14 cellular contexts compared by ENCODE assay signal in the genomic region with DNA sequence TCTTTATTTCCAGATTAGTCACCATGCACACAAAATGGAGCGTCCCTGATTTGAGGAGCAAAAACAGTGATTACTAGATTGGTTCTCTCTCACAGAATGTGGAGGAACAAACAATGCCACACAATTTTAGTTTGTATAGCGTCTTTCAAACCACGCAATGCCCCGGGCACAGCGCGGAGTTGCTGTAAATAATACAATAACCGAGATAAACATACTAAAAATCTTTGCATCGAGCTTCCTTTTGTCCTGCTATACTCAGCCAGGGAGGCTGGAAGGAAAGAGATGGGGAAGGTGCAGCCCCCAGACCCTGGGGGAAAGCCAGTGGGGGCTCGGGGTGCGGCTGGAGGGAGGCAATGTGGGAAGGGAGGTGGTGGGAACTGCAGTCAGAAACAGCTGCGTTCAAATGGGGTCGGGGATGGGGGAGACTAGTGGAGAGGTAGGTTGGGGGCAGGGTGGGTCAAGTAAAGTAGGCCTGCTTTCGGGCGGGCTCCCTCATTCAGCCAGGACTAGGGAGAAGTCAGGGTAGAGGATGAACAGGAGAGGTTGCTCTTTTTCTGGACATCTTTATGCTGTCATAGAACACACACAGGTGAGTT.
A peak's percentile ranks its signal among the peaks of the same experiment; 100 is the strongest.
DNase-seq lines count a peak whose midpoint lies in the region; TF ChIP-seq lines count a peak whose summit lies in the region.
"Had no signal": no experiment of that assay in that cellular context is flagged by ENCODE, and none has a peak within 500 bp of the region (broad histone marks: within the 10 kb centered on the region; RNA-seq: fewer than 3 reads in every experiment).

No MANE protein-coding gene starts in this region.

- peak overlapping the region; percentile 48 for H2AK5ac ChIP-seq in neuronal stem cell (ENCODE audit: low read depth, low read length)

- H3K4me3 ChIP-seq in neuronal stem cell (ENCODE audit: low read length in 2 of 2) (no peak overlapping the region), vagina (no peak overlapping the region)
- H3K4me3 ChIP-seq: GM23338 had no signal

- TF ChIP-seq POLR2A in vagina (IDR thresholded peaks at IDR 0.05) = no peak

- no peaks in the 10 kb centered on the region for H3K79me1 ChIP-seq in neuronal stem cell (ENCODE audit: low read depth, low read length)

- no peak overlapping the region for H3K14ac ChIP-seq in neuronal stem cell (ENCODE audit: low read length)

- no peak overlapping the region for H2AFZ ChIP-seq in neuronal stem cell (ENCODE audit: low read length)
- H2AFZ ChIP-seq: GM23338 had no signal

- H3K23ac ChIP-seq in neuronal stem cell (ENCODE audit: low read depth, low read length, poor library complexity) = no peak overlapping the region

- no peak overlapping the region for H3K9ac ChIP-seq in neuronal stem cell (ENCODE audit: low read depth, low read length, poor library complexity)

- no peak overlapping the region for H3K18ac ChIP-seq in neuronal stem cell (ENCODE audit: low read length)

- H2BK15ac ChIP-seq in neuronal stem cell (ENCODE audit: low read length) = no peak overlapping the region

- H2BK12ac ChIP-seq in neuronal stem cell (ENCODE audit: low read length) = no peak overlapping the region

- no CpG with 5 or more reads among the region's 14 CpGs for WGBS in neuronal stem cell (ENCODE audit: extremely low coverage in 2 of 2, insufficient read length in 2 of 2, insufficient replicate concordance in 1 of 2), 2 donors

- peak overlapping the region; percentile 31 for H2BK5ac ChIP-seq in neuronal stem cell (ENCODE audit: low read length)

- no peak overlapping the region for H4K8ac ChIP-seq in neuronal stem cell (ENCODE audit: low read depth, low read length)

- intact Hi-C loops in vagina (cut with DNase I) = no loop called here

- peaks cover 0 to 4% (median 0%) of the 10 kb centered on the region in 3 experiments for H3K27me3 ChIP-seq in neuronal stem cell (ENCODE audit: control insufficient read depth in 3 of 3, insufficient read depth in 3 of 3, low read depth in 1 of 3, low read length in 3 of 3)
- no peaks in the 10 kb centered on the region for H3K27me3 ChIP-seq in vagina

- H4K91ac ChIP-seq in neuronal stem cell (ENCODE audit: low read depth, low read length, poor library complexity) = no peak overlapping the region

- H3K36me3 ChIP-seq in neuronal stem cell (replicated peaks in 1 of 2; ENCODE audit: control insufficient read depth in 2 of 2, insufficient read depth in 2 of 2, low read length in 2 of 2) (no peaks in the 10 kb centered on the region), vagina (no peaks in the 10 kb centered on the region)

- H2BK120ac ChIP-seq in neuronal stem cell (ENCODE audit: low read depth, low read length) = no peak overlapping the region

- H3K27ac ChIP-seq in neuronal stem cell (replicated peaks; ENCODE audit: low read length) (no peak overlapping the region), vagina (no peak overlapping the region)

- H3K9me3 ChIP-seq in neuronal stem cell (replicated peaks in 1 of 2; ENCODE audit: control insufficient read depth in 2 of 2, insufficient read depth in 1 of 2, low read depth in 1 of 2, low read length in 2 of 2) = peaks cover 0 to 3% of the 10 kb centered on the region in 2 donors
- H3K9me3 ChIP-seq in vagina = no peaks in the 10 kb centered on the region

- no peak for TF ChIP-seq CTCF in vagina (IDR thresholded peaks at IDR 0.05)

- no peak overlapping the region for H3K4ac ChIP-seq in neuronal stem cell (ENCODE audit: low read length)

- H3K4me2 ChIP-seq in neuronal stem cell (ENCODE audit: insufficient read depth, low read length, poor library complexity, severe bottlenecking) = no peak overlapping the region
- H3K4me2 ChIP-seq: GM23338 had no signal

- DNase-seq in islet precursor cell (peak; percentile 28), neuronal stem cell (ENCODE audit: low spot score) (no peak), vagina (ENCODE audit: extremely low spot score in 2 of 2) (peak; percentile 55 to 60), NK-92 (lab: John Stamatoyannopoulos, UW; ENCODE audit: unreplicated experiment) (no peak), ureter (ENCODE audit: low spot score) (no peak), NCI-H446 (lab: John Stamatoyannopoulos, UW) (no peak)
- DNase-seq: C1 segment of cervical spinal cord; CD4-positive, alpha-beta memory T cell; DMS 273 treated with DMSO at 0.1 percent for 48 hours; DMS79; EL; GF-D8; H9 had no signal

- H3K4me1 ChIP-seq in neuronal stem cell (ENCODE audit: control insufficient read depth in 2 of 2, insufficient read depth in 1 of 2, low read depth in 1 of 2, low read length in 2 of 2) (no peaks in the 10 kb centered on the region), vagina (no peaks in the 10 kb centered on the region)

Comparison
In these comparisons a context has a peak if more than half of its experiments do, and no peak if none do; other contexts are left out.
1. DNase-seq: peak in islet precursor cell (single experiment) and vagina (2 of 2); none in neuronal stem cell (single experiment), NK-92 (single experiment), ureter (single experiment) and NCI-H446 (0 of 2).